In the genomic region with DNA sequence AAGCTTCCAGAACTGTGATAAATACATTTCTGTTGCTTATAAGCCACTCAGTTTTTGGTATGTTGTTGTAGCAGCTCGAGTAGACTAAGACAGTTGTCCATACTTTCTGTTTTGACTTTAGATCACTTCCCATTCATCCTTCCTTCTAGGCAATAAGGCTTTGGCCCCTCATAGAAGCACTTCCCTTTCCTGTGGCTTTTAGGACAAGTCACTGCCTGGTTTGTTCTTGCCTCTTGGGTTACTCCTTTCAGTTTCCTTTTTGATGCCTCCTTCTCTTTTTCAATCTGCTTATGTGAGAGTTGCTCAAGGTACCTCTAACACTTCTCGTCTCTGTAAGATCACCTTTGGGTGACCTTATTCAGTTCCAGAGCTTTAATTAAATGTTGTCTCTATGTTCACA, we compare ENCODE assay signal across 8 cellular contexts.
A peak's percentile ranks its signal among the peaks of the same experiment; 100 is the strongest.
DNase-seq lines count a peak whose midpoint lies in the region; ATAC-seq and TF ChIP-seq lines count a peak whose summit lies in the region.
"Had no signal": no experiment of that assay in that cellular context is flagged by ENCODE, and none has a peak within 500 bp of the region (broad histone marks: within the 10 kb centered on the region; RNA-seq: fewer than 3 reads in every experiment).

No MANE protein-coding gene starts in this region.

- TF ChIP-seq POLR2A in right lobe of liver (IDR thresholded peaks at IDR 0.05) = no peak

- TF ChIP-seq CTCF in right lobe of liver (IDR thresholded peaks at IDR 0.05) (no peak), WTC11 (IDR thresholded peaks at IDR 0.05) (no peak)

- H3K36me3 ChIP-seq in right lobe of liver = no peaks in the 10 kb centered on the region

- 17% methylated on average over 2 of the region's 2 CpGs for WGBS in right lobe of liver (ENCODE audit: insufficient coverage, low coverage, low lambda C conversion rate, missing lambda C conversion rate)

- no peaks in the 10 kb centered on the region for H3K9me3 ChIP-seq in right lobe of liver

- H3K4me3 Mint-ChIP-seq in WTC11 = no peak overlapping the region

- POLR2A ChIA-PET in WTC11 (lab: Charles Lee) = no interaction called here

- H3K4me1 Mint-ChIP-seq in WTC11 = no peaks in the 10 kb centered on the region

- no peaks in the 10 kb centered on the region for H3K27me3 ChIP-seq in right lobe of liver

- no peak overlapping the region for H3K27ac ChIP-seq in right lobe of liver

- ATAC-seq in GM18907 (IDR thresholded peaks at IDR 0.05; ENCODE audit: unreplicated experiment) (peak; percentile 85), GM21786 (IDR thresholded peaks at IDR 0.05; ENCODE audit: unreplicated experiment) (peak; percentile 95), HG03520 (IDR thresholded peaks at IDR 0.05; ENCODE audit: unreplicated experiment) (peak; percentile 93), right lobe of liver (peak in 3 of 4 donors; percentile 9 to 56 (median 34)), WTC11 (no peak)

- H3K4me3 ChIP-seq in right lobe of liver = no peak overlapping the region

- CTCF ChIA-PET in WTC11 (lab: Charles Lee) = no interaction called here

- intact Hi-C loops in right lobe of liver (cut with DNase I) = no loop called here

- DNase-seq in right lobe of liver = no peak
- no peak for DNase-seq in central memory CD4-positive, alpha-beta T cell
- no peak for DNase-seq in stimulated activated CD4-positive, alpha-beta T cell treated with anti-CD3 and anti-CD28 coated beads, Interleukin-2, amount 100 ng/mL, for 48 hours
- no peak for DNase-seq in WTC11 (ENCODE audit: low spot score)
- DNase-seq: NCI-H1694 treated with DMSO at 0.1 percent for 48 hours had no signal

- no peaks in the 10 kb centered on the region for H3K36me3 Mint-ChIP-seq in WTC11

- H3K27ac Mint-ChIP-seq in WTC11 = no peak overlapping the region

- H3K27me3 Mint-ChIP-seq in WTC11 (ENCODE audit: low read depth) = peaks cover 5% of the 10 kb centered on the region

- no peaks in the 10 kb centered on the region for H3K4me1 ChIP-seq in right lobe of liver

- H3K9me3 Mint-ChIP-seq in WTC11 = peaks cover 7% of the 10 kb centered on the region; the same call in 1 of the 2 replicates

TF ChIP-seq in WTC11, 78 proteins besides CTCF, POLR2A, EP300 and RAD21 (continues in another document):
- TF ChIP-seq ZNF396 (CRISPR knock-in tag; IDR thresholded peaks at IDR 0.05; ENCODE audit: borderline replicate concordance) (no peak), TEAD1 (CRISPR knock-in tag; IDR thresholded peaks at IDR 0.05) (no peak), EMX1 (CRISPR knock-in tag; IDR thresholded peaks at IDR 0.05) (no peak), ZNF138 (CRISPR knock-in tag; conservative IDR thresholded peaks at IDR 0.05) (no peak), GABPB1 (CRISPR knock-in tag; IDR thresholded peaks at IDR 0.05) (no peak), ELF4 (CRISPR knock-in tag; IDR thresholded peaks at IDR 0.05; ENCODE audit: low read depth) (no peak)
- TF ChIP-seq, protein P1, sequence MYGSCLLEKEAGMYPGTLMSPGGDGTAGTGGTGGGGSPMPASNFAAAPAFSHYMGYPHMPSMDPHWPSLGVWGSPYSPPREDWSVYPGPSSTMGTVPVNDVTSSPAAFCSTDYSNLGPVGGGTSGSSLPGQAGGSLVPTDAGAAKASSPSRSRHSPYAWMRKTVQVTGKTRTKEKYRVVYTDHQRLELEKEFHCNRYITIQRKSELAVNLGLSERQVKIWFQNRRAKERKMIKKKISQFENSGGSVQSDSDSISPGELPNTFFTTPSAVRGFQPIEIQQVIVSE (CRISPR knock-in tag; IDR thresholded peaks at IDR 0.05; ENCODE audit: borderline replicate concordance) = no peak
- TF ChIP-seq, protein P2, sequence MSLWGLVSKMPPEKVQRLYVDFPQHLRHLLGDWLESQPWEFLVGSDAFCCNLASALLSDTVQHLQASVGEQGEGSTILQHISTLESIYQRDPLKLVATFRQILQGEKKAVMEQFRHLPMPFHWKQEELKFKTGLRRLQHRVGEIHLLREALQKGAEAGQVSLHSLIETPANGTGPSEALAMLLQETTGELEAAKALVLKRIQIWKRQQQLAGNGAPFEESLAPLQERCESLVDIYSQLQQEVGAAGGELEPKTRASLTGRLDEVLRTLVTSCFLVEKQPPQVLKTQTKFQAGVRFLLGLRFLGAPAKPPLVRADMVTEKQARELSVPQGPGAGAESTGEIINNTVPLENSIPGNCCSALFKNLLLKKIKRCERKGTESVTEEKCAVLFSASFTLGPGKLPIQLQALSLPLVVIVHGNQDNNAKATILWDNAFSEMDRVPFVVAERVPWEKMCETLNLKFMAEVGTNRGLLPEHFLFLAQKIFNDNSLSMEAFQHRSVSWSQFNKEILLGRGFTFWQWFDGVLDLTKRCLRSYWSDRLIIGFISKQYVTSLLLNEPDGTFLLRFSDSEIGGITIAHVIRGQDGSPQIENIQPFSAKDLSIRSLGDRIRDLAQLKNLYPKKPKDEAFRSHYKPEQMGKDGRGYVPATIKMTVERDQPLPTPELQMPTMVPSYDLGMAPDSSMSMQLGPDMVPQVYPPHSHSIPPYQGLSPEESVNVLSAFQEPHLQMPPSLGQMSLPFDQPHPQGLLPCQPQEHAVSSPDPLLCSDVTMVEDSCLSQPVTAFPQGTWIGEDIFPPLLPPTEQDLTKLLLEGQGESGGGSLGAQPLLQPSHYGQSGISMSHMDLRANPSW (CRISPR knock-in tag; conservative IDR thresholded peaks at IDR 0.05; ENCODE audit: low read depth) = no peak
- TF ChIP-seq, protein P3, sequence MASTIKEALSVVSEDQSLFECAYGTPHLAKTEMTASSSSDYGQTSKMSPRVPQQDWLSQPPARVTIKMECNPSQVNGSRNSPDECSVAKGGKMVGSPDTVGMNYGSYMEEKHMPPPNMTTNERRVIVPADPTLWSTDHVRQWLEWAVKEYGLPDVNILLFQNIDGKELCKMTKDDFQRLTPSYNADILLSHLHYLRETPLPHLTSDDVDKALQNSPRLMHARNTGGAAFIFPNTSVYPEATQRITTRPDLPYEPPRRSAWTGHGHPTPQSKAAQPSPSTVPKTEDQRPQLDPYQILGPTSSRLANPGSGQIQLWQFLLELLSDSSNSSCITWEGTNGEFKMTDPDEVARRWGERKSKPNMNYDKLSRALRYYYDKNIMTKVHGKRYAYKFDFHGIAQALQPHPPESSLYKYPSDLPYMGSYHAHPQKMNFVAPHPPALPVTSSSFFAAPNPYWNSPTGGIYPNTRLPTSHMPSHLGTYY (CRISPR knock-in tag; IDR thresholded peaks at IDR 0.05) = no peak
- TF ChIP-seq, protein P4, sequence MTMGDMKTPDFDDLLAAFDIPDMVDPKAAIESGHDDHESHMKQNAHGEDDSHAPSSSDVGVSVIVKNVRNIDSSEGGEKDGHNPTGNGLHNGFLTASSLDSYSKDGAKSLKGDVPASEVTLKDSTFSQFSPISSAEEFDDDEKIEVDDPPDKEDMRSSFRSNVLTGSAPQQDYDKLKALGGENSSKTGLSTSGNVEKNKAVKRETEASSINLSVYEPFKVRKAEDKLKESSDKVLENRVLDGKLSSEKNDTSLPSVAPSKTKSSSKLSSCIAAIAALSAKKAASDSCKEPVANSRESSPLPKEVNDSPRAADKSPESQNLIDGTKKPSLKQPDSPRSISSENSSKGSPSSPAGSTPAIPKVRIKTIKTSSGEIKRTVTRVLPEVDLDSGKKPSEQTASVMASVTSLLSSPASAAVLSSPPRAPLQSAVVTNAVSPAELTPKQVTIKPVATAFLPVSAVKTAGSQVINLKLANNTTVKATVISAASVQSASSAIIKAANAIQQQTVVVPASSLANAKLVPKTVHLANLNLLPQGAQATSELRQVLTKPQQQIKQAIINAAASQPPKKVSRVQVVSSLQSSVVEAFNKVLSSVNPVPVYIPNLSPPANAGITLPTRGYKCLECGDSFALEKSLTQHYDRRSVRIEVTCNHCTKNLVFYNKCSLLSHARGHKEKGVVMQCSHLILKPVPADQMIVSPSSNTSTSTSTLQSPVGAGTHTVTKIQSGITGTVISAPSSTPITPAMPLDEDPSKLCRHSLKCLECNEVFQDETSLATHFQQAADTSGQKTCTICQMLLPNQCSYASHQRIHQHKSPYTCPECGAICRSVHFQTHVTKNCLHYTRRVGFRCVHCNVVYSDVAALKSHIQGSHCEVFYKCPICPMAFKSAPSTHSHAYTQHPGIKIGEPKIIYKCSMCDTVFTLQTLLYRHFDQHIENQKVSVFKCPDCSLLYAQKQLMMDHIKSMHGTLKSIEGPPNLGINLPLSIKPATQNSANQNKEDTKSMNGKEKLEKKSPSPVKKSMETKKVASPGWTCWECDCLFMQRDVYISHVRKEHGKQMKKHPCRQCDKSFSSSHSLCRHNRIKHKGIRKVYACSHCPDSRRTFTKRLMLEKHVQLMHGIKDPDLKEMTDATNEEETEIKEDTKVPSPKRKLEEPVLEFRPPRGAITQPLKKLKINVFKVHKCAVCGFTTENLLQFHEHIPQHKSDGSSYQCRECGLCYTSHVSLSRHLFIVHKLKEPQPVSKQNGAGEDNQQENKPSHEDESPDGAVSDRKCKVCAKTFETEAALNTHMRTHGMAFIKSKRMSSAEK (CRISPR knock-in tag; IDR thresholded peaks at IDR 0.05; ENCODE audit: borderline replicate concordance) = no peak
- TF ChIP-seq, protein P5, sequence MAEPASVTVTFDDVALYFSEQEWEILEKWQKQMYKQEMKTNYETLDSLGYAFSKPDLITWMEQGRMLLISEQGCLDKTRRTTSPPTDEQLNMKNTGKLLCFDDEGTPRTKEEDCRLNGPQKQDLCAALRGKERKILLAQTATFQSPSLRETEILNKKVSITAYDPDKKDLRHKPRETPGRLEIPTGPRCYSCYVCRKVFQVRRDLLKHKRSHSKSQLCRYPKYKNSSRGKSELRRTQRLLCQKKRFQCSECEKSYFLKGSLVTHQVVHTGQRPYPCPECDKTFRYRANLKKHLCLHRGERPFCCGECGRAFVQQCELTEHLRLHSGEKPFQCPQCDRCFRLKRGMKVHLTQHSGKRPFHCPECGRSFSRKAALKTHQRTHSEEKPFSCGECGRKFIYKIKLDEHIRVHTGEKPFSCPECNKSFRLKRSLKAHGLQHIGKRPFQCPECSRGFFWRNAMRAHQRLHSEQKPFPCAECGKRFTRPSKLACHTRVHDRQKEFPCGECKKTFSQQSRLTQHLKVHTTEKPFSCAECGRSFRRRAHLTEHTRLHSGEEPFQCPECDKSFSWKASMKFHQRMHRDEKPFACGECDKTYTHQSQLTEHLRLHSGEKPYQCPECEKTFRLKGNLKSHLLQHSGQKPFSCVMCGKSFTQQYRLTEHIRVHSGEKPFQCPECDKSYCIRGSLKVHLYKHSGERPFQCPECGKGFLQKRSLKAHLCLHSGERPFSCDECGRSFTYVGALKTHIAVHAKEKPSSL (CRISPR knock-in tag; conservative IDR thresholded peaks at IDR 0.05) = no peak
